In the genomic region with DNA sequence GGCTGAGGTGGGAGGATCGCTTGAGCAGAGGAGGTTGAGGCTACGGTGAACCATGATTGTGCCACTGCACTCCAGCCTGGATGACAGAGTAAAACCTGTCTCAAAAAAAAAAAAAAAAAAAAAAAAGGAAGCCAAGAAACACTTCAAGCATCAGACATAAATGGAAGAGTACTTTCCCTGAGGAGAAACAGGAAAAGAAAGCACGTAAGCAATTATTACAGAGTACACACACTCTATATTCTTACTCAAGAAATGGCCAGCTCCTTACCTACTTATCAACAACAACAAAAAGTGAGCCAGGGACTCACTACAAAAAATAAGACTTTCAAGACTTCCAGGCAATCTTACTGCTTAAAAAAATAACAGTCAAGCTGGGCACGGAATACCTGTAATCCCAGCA, we compare ENCODE assay signal across 27 cellular contexts.
"Had no signal": no experiment of that assay in that cellular context is flagged by ENCODE, and none has a peak within 500 bp of the region (broad histone marks: within the 10 kb centered on the region; RNA-seq: fewer than 3 reads in every experiment).

No MANE protein-coding gene starts in this region.

- ATAC-seq: activated CD8-positive, alpha-beta T cell treated with anti-CD3 and anti-CD28 coated beads for 36 hours; activated T-cell treated with anti-CD3 and anti-CD28 coated beads, Interleukin-2, amount 50 U/mL, for 4 hours; activated T-helper 17 cell treated with anti-CD3 and anti-CD28 coated beads, Interleukin-2, amount 50 U/mL, for 72 hours; esophagus mucosa; left cardiac atrium; mucosa of descending colon had no signal

- H3K27ac Mint-ChIP-seq: activated B cell treated with CpG ODN at 0.5 μM for 24 hours; activated CD8-positive, alpha-beta T cell treated with anti-CD3 and anti-CD28 coated beads for 36 hours; activated T-helper 17 cell treated with anti-CD3 and anti-CD28 coated beads, Interleukin-2, amount 50 U/mL, for 72 hours; dendritic cell treated with granulocyte-macrophage colony-stimulating factor and Interleukin-4, amounts not matched to agents 40 ng/mL and 50 ng/mL, for 4 days; progenitor cell of endocrine pancreas; T-helper 1 cell treated with Interleukin-12 subunit alpha and Interleukin-12 subunit beta and Interleukin-4 antibody, amounts not matched to agents 30 μg/mL and 1 μg/mL, for 36 hours had no signal

- H3K27ac ChIP-seq: brain microvascular endothelial cell, lower lobe of right lung, ovary, skin epidermis, stomach, tibial artery had no signal

- DNase-seq: activated B cell treated with CpG ODN at 0.5 μM for 24 hours; activated CD4-positive, alpha-beta T cell treated with anti-CD3 and anti-CD28 coated beads, Interleukin-2, amount 50 U/mL, for 1 hour; activated CD8-positive, alpha-beta T cell treated with anti-CD3 and anti-CD28 coated beads for 36 hours; activated gamma-delta T cell treated with Interleukin-2 at 50 U/mL for 16 hours; activated naive CD4-positive, alpha-beta T cell treated with anti-CD3 and anti-CD28 coated beads, Interleukin-2, amount 50 U/mL, for 16 hours; activated T-cell treated with anti-CD3 and anti-CD28 coated beads, Interleukin-2, amount 50 U/mL, for 4 hours; amniotic stem cell; brain microvascular endothelial cell; endodermal cell; foreskin fibroblast; head of caudate nucleus; hippocampal formation; left cardiac atrium; lower lobe of right lung; mucosa of descending colon; ovary; retina; stimulated activated CD4-positive, alpha-beta T cell treated with anti-CD3 and anti-CD28 coated beads, Interleukin-12 subunit alpha, Interleukin-12 subunit beta, amount 100 ng/mL, for 4 hours; stimulated activated CD4-positive, alpha-beta T cell treated with anti-CD3 and anti-CD28 coated beads, Interleukin-4, amount 100 ng/mL, for 1 hour; stomach; tibial artery had no signal

- H3K27me3 ChIP-seq: brain microvascular endothelial cell, ovary, stomach, tibial artery had no signal

- H3K4me1 Mint-ChIP-seq: endodermal cell had no signal

- H3K36me3 ChIP-seq: ovary had no signal

- H3K4me3 Mint-ChIP-seq: activated B cell treated with CpG ODN at 0.5 μM for 24 hours; activated CD8-positive, alpha-beta T cell treated with anti-CD3 and anti-CD28 coated beads for 36 hours; activated T-cell treated with anti-CD3 and anti-CD28 coated beads, Interleukin-2, amount 50 U/mL, for 4 hours; activated T-helper 17 cell treated with anti-CD3 and anti-CD28 coated beads, Interleukin-2, amount 50 U/mL, for 72 hours; dendritic cell treated with granulocyte-macrophage colony-stimulating factor and Interleukin-4, amounts not matched to agents 40 ng/mL and 50 ng/mL, for 4 days; endodermal cell; T-helper 1 cell treated with Interleukin-12 subunit alpha and Interleukin-12 subunit beta and Interleukin-4 antibody, amounts not matched to agents 30 μg/mL and 1 μg/mL, for 36 hours had no signal

- H3K27me3 Mint-ChIP-seq: activated B cell treated with CpG ODN at 0.5 μM for 24 hours; activated CD8-positive, alpha-beta T cell treated with anti-CD3 and anti-CD28 coated beads for 36 hours; activated T-helper 17 cell treated with anti-CD3 and anti-CD28 coated beads, Interleukin-2, amount 50 U/mL, for 72 hours; dendritic cell treated with granulocyte-macrophage colony-stimulating factor and Interleukin-4, amounts not matched to agents 40 ng/mL and 50 ng/mL, for 4 days; progenitor cell of endocrine pancreas had no signal

- H3K4me3 ChIP-seq: lower lobe of right lung, mucosa of descending colon, ovary, skin epidermis, stomach, tibial artery had no signal

- H3K9me3 Mint-ChIP-seq: activated T-helper 17 cell treated with anti-CD3 and anti-CD28 coated beads, Interleukin-2, amount 50 U/mL, for 72 hours had no signal
